Comparison of ENCODE assay signal across 8 cellular contexts in genomic region chr10:61943699-61944444, GRCh38. TPM values are rescaled to one million over a fixed set of nuclear protein-coding genes. Genes with fewer than 3 reads are reported as not detected.
DNase-seq lines count a peak whose midpoint lies in the region; ATAC-seq and FAIRE-seq lines count a peak whose summit lies in the region.

No MANE protein-coding gene starts in this region.

- H3K4me3 ChIP-seq in small intestine (ENCODE audit: low read depth in 1 of 2, low read length in 2 of 2) = no peak overlapping the region

- no peaks in the 10 kb centered on the region for H3K27me3 Mint-ChIP-seq in activated CD8-positive, alpha-beta T cell treated with anti-CD3 and anti-CD28 coated beads, Interleukin-2, amount 10 ng/mL, durations not matched to agents 7 days and 5 days (ENCODE audit: low read depth)

- DNase-seq in activated naive CD4-positive, alpha-beta T cell treated with Interleukin-2 at 50 U/mL for 16 hours = peak; percentile 23
- no peak for DNase-seq in activated naive CD4-positive, alpha-beta T cell (lab: John Stamatoyannopoulos, UW)
- no peak for DNase-seq in activated CD8-positive, alpha-beta T cell treated with anti-CD3 and anti-CD28 coated beads, Interleukin-2, amount 10 ng/mL, durations not matched to agents 7 days and 5 days
- DNase-seq in globus pallidus (ENCODE audit: low spot score) (peak; percentile 61), small intestine (no peak), amygdala (lab: John Stamatoyannopoulos, UW) (no peak)
- DNase-seq in activated effector memory CD4-positive, alpha-beta T cell treated with Interleukin-2 at 50 U/mL for 16 hours = no peak

- H3K27ac Mint-ChIP-seq in activated CD8-positive, alpha-beta T cell treated with anti-CD3 and anti-CD28 coated beads, Interleukin-2, amount 10 ng/mL, durations not matched to agents 7 days and 5 days = peak overlapping the region; percentile 81

- no peaks in the 10 kb centered on the region for H3K27me3 ChIP-seq in small intestine (ENCODE audit: control insufficient read depth in 2 of 2, insufficient read depth in 2 of 2, low read length in 2 of 2)

- H3K27ac ChIP-seq in small intestine (ENCODE audit: low read depth in 1 of 2, low read length in 1 of 2) = no peak overlapping the region

- peak; percentile 47 for ATAC-seq in HG03103 (IDR thresholded peaks at IDR 0.05; ENCODE audit: low read depth, unreplicated experiment)
- ATAC-seq in activated CD8-positive, alpha-beta T cell treated with anti-CD3 and anti-CD28 coated beads, Interleukin-2, amount 10 ng/mL, durations not matched to agents 7 days and 5 days = peak; percentile 29

- no peaks in the 10 kb centered on the region for H3K9me3 ChIP-seq in small intestine (ENCODE audit: control insufficient read depth, low read depth)

- POLR2A ChIA-PET in activated CD8-positive, alpha-beta T cell treated with anti-CD3 and anti-CD28 coated beads, Interleukin-2, amount 10 ng/mL, durations not matched to agents 7 days and 5 days (lab: Charles Lee) = interaction anchor here (0.7 to 5.1 kb wide), 3 partner anchors 18 to 108 kb away, joined by 5 to 53 read pairs (median 6); partner anchors contain the start of gene ARID5B

- H3K4me3 Mint-ChIP-seq in activated CD8-positive, alpha-beta T cell treated with anti-CD3 and anti-CD28 coated beads, Interleukin-2, amount 10 ng/mL, durations not matched to agents 7 days and 5 days = peak overlapping the region; percentile 69

- H3K4me1 ChIP-seq in small intestine (ENCODE audit: control insufficient read depth in 2 of 2, insufficient read depth in 1 of 2, low read depth in 1 of 2, low read length in 1 of 2) = peaks cover 0 to 2% of the 10 kb centered on the region in 2 donors

- CTCF ChIA-PET in activated CD8-positive, alpha-beta T cell treated with anti-CD3 and anti-CD28 coated beads, Interleukin-2, amount 10 ng/mL, durations not matched to agents 7 days and 5 days (lab: Charles Lee) = interaction anchor here (0.8 to 4.4 kb wide), 7 partner anchors 10 to 94 kb away, joined by 3 to 29 read pairs (median 8); partner anchors contain the start of gene ARID5B

- H3K36me3 ChIP-seq in small intestine (ENCODE audit: control insufficient read depth in 2 of 2, insufficient read depth in 2 of 2, low read length in 2 of 2) = no peaks in the 10 kb centered on the region

- peaks cover 70% of the 10 kb centered on the region for H3K36me3 Mint-ChIP-seq in activated CD8-positive, alpha-beta T cell treated with anti-CD3 and anti-CD28 coated beads, Interleukin-2, amount 10 ng/mL, durations not matched to agents 7 days and 5 days (ENCODE audit: low read depth)

- no peaks in the 10 kb centered on the region for H3K9me3 Mint-ChIP-seq in activated CD8-positive, alpha-beta T cell treated with anti-CD3 and anti-CD28 coated beads, Interleukin-2, amount 10 ng/mL, durations not matched to agents 7 days and 5 days (ENCODE audit: insufficient read depth)

- H3K4me1 Mint-ChIP-seq in activated CD8-positive, alpha-beta T cell treated with anti-CD3 and anti-CD28 coated beads, Interleukin-2, amount 10 ng/mL, durations not matched to agents 7 days and 5 days (ENCODE audit: low read depth) = peaks cover 56% of the 10 kb centered on the region

- peak; percentile 49 for FAIRE-seq in small intestine (lab: Jason Lieb, UNC)

RNA-seq across cellular contexts. Expression of gene ARID5B, which starts 42.4 kb away (rescaled TPM):
- total RNA-seq in activated CD8-positive, alpha-beta T cell treated with anti-CD3 and anti-CD28 coated beads, Interleukin-2, amount 10 ng/mL, durations not matched to agents 7 days and 5 days = 10 to 100 TPM; 18.0 to 21.6 TPM
- polyA plus RNA-seq in small intestine = 10 to 100 TPM in 1 of 3 donors, 1 to 10 TPM in 2; 1.1 to 12.1 (median 1.4) TPM

Comparison
In these comparisons a context has a peak if more than half of its experiments do, and no peak if none do; other contexts are left out.
1. DNase-seq: peak in activated naive CD4-positive, alpha-beta T cell treated with Interleukin-2 at 50 U/mL for 16 hours (single experiment) and globus pallidus (single experiment); none in activated naive CD4-positive, alpha-beta T cell (0 of 4), activated CD8-positive, alpha-beta T cell treated with anti-CD3 and anti-CD28 coated beads, Interleukin-2, amount 10 ng/mL, durations not matched to agents 7 days and 5 days (single experiment), small intestine (single experiment), activated effector memory CD4-positive, alpha-beta T cell treated with Interleukin-2 at 50 U/mL for 16 hours (single experiment) and amygdala (0 of 56).